Comparison of ENCODE assay signal across 21 cellular contexts in the genomic region with DNA sequence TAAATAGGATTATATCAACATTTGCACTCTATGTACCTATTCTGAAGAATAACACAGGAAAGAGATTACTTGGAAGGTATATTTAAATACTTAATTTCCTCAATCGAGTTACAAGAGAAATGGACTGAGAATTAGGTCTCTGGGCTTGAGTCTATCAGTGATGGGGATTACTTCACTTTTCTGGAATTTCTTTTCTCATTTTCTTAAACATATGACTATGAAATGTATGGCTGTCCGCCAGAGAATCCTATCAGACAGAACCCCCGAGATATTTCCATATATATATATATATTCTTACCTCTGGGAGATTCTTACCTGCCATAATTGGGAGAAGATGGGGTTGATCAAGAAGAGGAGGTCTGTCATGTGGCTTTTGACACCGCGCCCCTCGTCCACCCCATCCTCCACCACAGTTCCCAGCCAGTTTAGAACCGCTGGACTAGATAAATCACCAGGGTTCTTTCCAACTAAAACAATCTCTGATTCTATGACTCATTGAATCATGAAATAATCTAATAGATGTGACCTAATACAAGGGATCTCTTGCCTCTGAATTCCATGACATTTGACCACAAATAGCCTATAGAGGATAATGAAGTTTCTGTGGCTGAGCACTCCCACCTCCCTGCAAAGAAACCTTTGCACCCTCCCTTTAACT.
A peak's percentile ranks its signal among the peaks of the same experiment; 100 is the strongest.
DNase-seq lines count a peak whose midpoint lies in the region; ATAC-seq, FAIRE-seq and TF ChIP-seq lines count a peak whose summit lies in the region.
"Had no signal": no experiment of that assay in that cellular context is flagged by ENCODE, and none has a peak within 500 bp of the region (broad histone marks: within the 10 kb centered on the region; RNA-seq: fewer than 3 reads in every experiment).

No MANE protein-coding gene starts in this region.

- WGBS in aorta, 2 donors = 29 to 42% methylated on average over 7 of the region's 7 CpGs

- TF ChIP-seq CTCF in bronchial epithelial cell (IDR thresholded peaks at IDR 0.05; ENCODE audit: insufficient read depth, low read length, severe bottlenecking) (no peak), left ventricle myocardium inferior (IDR thresholded peaks at IDR 0.05; ENCODE audit: borderline replicate concordance) (no peak)

- DNase-seq in Right ventricle myocardium inferior (ENCODE audit: missing footprints) (no peak), cardiac septum (ENCODE audit: low spot score) (no peak), bronchial epithelial cell (ENCODE audit: low read depth) (peak; percentile 58), left ventricle myocardium inferior (no peak), aorta (no peak), NOMO-1 treated with dmso at 0.1 percent for 144 hours (lab: John Stamatoyannopoulos, UW; ENCODE audit: unreplicated experiment) (no peak), DMS79 treated with DMSO at 0.1 percent for 48 hours (lab: John Stamatoyannopoulos, UW) (no peak)
- DNase-seq: activated CD4-positive, alpha-beta T cell treated with anti-CD3 and anti-CD28 coated beads, Interleukin-2, amount 10 ng/mL, durations not matched to agents 24 days and 14 days; activated naive CD8-positive, alpha-beta T cell treated with anti-CD3 and anti-CD28 coated beads for 36 hours; activated T-cell treated with anti-CD3 and anti-CD28 coated beads for 4 hours; cerebellar nuclear complex; H7; MV-4-11; naive thymus-derived CD4-positive, alpha-beta T cell; NCI-H2107; stimulated activated CD4-positive, alpha-beta T cell treated with anti-CD3 and anti-CD28 coated beads, Interleukin-2, amount 100 ng/mL, for 24 hours had no signal

- no peaks in the 10 kb centered on the region for H3K36me3 ChIP-seq in bronchial epithelial cell (ENCODE audit: control insufficient read depth, insufficient read depth, low read length)
- H3K36me3 ChIP-seq in left ventricle myocardium inferior = no peaks in the 10 kb centered on the region
- no peaks in the 10 kb centered on the region for H3K36me3 ChIP-seq in aorta (ENCODE audit: control insufficient read depth in 1 of 2, insufficient read depth in 2 of 2, low read length in 1 of 2)
- H3K36me3 ChIP-seq: SJSA1 had no signal

- ATAC-seq in Right ventricle myocardium inferior (peak; percentile 65), aorta (ENCODE audit: low FRiP score) (peak; percentile 64), GM19035 (IDR thresholded peaks at IDR 0.05; ENCODE audit: unreplicated experiment) (no peak)
- ATAC-seq: naive thymus-derived CD4-positive, alpha-beta T cell had no signal

- H3K9me3 ChIP-seq in left ventricle myocardium inferior (replicated peaks) (peaks cover 13% of the 10 kb centered on the region), aorta (ENCODE audit: control insufficient read depth, low read length) (peaks cover 2% of the 10 kb centered on the region)
- H3K9me3 ChIP-seq: SJSA1 had no signal

- H3K27ac ChIP-seq in left ventricle myocardium inferior (replicated peaks) (peak overlapping the region; percentile 38), aorta (ENCODE audit: low read depth in 1 of 2, low read length in 2 of 2) (no peak overlapping the region)
- H3K27ac ChIP-seq: SJSA1 had no signal

- FAIRE-seq in bronchial epithelial cell (lab: Jason Lieb, UNC) = no peak
- FAIRE-seq: A204.1, D721Med, endometrium had no signal

- H3K4me3 ChIP-seq in bronchial epithelial cell (ENCODE audit: low read depth, low read length) (no peak overlapping the region), left ventricle myocardium inferior (no peak overlapping the region), aorta (ENCODE audit: low read length in 2 of 2) (no peak overlapping the region)
- H3K4me3 ChIP-seq: SJSA1 had no signal

- H3K4me1 ChIP-seq in left ventricle myocardium inferior (no peaks in the 10 kb centered on the region), aorta (ENCODE audit: control insufficient read depth in 1 of 2, insufficient read depth in 2 of 2, low read length in 2 of 2) (no peaks in the 10 kb centered on the region)
- H3K4me1 ChIP-seq: SJSA1 had no signal

- H3K27me3 ChIP-seq in bronchial epithelial cell (ENCODE audit: control insufficient read depth, insufficient read depth, low read length) = no peaks in the 10 kb centered on the region
- no peaks in the 10 kb centered on the region for H3K27me3 ChIP-seq in left ventricle myocardium inferior (ENCODE audit: low read depth)
- no peaks in the 10 kb centered on the region for H3K27me3 ChIP-seq in aorta (ENCODE audit: control insufficient read depth in 1 of 2, insufficient read depth in 2 of 2, low read length in 1 of 2)
- H3K27me3 ChIP-seq: SJSA1 had no signal

- intact Hi-C loops in Right ventricle myocardium inferior (cut with DNase I) (no loop called here), cardiac septum (cut with DNase I) (no loop called here), left ventricle myocardium inferior (cut with micrococcal nuclease) (no loop called here), aorta (cut with DNase I) (no loop called here)
